In the genomic region with DNA sequence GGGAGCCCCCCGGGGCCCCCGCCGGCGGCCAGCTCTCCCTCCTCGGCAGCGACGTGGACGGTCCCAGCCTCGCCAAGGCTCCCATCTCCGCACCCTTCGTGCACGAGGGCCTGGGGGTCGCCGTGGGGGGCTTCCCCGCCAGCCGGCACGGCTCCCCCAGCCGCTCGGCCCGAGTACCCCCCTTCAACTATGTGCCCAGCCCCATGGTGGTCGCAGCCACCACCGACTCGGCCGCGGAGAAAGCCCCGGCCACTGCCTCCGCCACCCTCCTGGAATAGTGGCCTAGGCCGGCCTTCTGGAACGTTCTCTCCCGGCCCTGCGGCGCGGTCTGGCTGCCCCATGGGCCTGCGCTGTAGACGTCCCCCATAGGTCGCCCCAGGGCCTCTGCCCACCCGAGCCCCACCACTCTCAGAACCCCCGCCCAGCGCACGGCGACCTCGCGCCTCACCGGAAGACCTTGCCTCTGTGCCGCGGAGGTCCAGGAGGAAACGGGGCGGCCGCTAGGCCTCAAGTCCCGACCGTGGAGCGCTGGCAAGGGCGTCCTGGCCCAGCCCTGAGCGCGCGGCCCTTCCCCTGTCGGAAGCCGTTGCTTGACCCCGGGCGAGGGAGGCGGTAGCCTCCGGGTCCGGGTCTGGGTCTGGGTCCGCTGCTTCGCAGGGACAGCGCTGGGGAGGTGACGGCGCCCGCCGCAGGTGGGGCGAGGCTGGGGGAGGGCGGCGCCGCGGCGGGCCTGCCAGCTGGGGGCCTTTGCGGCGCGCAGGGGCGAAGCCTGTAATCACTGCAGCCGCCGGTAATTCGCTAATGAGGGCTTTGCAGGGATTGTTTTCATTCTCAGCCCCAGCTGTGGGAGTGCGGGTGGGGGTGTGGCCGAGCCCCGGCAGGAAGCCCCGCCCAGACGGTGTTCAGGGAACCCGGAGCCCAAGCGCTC, we compare ENCODE assay signal across 1 cellular context.
A peak's percentile ranks its signal among the peaks of the same experiment; 100 is the strongest.
TF ChIP-seq lines count a peak whose summit lies in the region.

No MANE protein-coding gene starts in this region.

TF ChIP-seq in HepG2, 621 proteins besides CTCF, POLR2A, EP300 and RAD21 (continued from another document and continues in another):
- no peak for TF ChIP-seq ZNF768 (CRISPR knock-in tag; IDR thresholded peaks at IDR 0.05)
- no peak for TF ChIP-seq ASH2L (IDR thresholded peaks at IDR 0.05; ENCODE audit: insufficient read length, low read depth, low read length)
- peak; percentile 81; the same call in 1 of the 2 replicates for TF ChIP-seq GFI1 (CRISPR knock-in tag; IDR thresholded peaks at IDR 0.05; ENCODE audit: borderline replicate concordance)
- no peak for TF ChIP-seq SOX13 (IDR thresholded peaks at IDR 0.05)
- no peak for TF ChIP-seq SOX13 (CRISPR knock-in tag; conservative IDR thresholded peaks at IDR 0.05 in 1 of 2, IDR thresholded peaks at IDR 0.05 in 1 of 2)
- 0 out of 2 replicates have a peak, but pooled peaks have one; percentile 64 for TF ChIP-seq ZNF713 (CRISPR knock-in tag; IDR thresholded peaks at IDR 0.05)
- no peak for TF ChIP-seq ZNF235 (CRISPR knock-in tag; IDR thresholded peaks at IDR 0.05; ENCODE audit: borderline replicate concordance)
- no peak for TF ChIP-seq FOXK2 (IDR thresholded peaks at IDR 0.05)
- TF ChIP-seq, protein P1, sequence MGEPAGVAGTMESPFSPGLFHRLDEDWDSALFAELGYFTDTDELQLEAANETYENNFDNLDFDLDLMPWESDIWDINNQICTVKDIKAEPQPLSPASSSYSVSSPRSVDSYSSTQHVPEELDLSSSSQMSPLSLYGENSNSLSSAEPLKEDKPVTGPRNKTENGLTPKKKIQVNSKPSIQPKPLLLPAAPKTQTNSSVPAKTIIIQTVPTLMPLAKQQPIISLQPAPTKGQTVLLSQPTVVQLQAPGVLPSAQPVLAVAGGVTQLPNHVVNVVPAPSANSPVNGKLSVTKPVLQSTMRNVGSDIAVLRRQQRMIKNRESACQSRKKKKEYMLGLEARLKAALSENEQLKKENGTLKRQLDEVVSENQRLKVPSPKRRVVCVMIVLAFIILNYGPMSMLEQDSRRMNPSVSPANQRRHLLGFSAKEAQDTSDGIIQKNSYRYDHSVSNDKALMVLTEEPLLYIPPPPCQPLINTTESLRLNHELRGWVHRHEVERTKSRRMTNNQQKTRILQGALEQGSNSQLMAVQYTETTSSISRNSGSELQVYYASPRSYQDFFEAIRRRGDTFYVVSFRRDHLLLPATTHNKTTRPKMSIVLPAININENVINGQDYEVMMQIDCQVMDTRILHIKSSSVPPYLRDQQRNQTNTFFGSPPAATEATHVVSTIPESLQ (CRISPR knock-in tag; conservative IDR thresholded peaks at IDR 0.05), result no peak
- no peak for TF ChIP-seq SP2 (CRISPR knock-in tag; IDR thresholded peaks at IDR 0.05)
- TF ChIP-seq ZNF724P (CRISPR knock-in tag; IDR thresholded peaks at IDR 0.05; ENCODE audit: borderline replicate concordance), result no peak
- TF ChIP-seq KLF12 (CRISPR knock-in tag; IDR thresholded peaks at IDR 0.05; ENCODE audit: borderline replicate concordance), result peak; percentile 28; the same call in 1 of the 2 replicates
- no peak for TF ChIP-seq FOSL2 (CRISPR knock-in tag; IDR thresholded peaks at IDR 0.05)
- TF ChIP-seq, protein P2, sequence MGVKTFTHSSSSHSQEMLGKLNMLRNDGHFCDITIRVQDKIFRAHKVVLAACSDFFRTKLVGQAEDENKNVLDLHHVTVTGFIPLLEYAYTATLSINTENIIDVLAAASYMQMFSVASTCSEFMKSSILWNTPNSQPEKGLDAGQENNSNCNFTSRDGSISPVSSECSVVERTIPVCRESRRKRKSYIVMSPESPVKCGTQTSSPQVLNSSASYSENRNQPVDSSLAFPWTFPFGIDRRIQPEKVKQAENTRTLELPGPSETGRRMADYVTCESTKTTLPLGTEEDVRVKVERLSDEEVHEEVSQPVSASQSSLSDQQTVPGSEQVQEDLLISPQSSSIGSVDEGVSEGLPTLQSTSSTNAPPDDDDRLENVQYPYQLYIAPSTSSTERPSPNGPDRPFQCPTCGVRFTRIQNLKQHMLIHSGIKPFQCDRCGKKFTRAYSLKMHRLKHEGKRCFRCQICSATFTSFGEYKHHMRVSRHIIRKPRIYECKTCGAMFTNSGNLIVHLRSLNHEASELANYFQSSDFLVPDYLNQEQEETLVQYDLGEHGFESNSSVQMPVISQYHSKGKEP (CRISPR knock-in tag; IDR thresholded peaks at IDR 0.05), result no peak
- TF ChIP-seq FLYWCH1 (CRISPR knock-in tag; IDR thresholded peaks at IDR 0.05), result no peak
- TF ChIP-seq, protein P3, sequence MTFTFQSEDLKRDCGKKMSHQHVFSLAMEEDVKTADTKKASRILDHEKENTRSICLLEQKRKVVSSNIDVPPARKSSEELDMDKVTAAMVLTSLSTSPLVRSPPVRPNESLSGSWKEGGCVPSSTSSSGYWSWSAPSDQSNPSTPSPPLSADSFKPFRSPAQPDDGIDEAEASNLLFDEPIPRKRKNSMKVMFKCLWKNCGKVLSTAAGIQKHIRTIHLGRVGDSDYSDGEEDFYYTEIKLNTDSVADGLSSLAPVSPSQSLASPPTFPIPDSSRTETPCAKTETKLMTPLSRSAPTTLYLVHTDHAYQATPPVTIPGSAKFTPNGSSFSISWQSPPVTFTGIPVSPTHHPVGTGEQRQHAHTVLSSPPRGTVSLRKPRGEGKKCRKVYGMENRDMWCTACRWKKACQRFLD (CRISPR knock-in tag; IDR thresholded peaks at IDR 0.05; ENCODE audit: borderline replicate concordance), result 0 out of 2 replicates have a peak, but pooled peaks have one; percentile 61
- TF ChIP-seq GPN1 (CRISPR knock-in tag; IDR thresholded peaks at IDR 0.05; ENCODE audit: borderline replicate concordance), result no peak
- 0 out of 2 replicates have a peak, but pooled peaks have one; percentile 42 for TF ChIP-seq ZNF83 (CRISPR knock-in tag; IDR thresholded peaks at IDR 0.05; ENCODE audit: borderline replicate concordance)
- TF ChIP-seq SUZ12 (IDR thresholded peaks at IDR 0.05; ENCODE audit: low read depth, low read length), result no peak
- TF ChIP-seq ARID2 (CRISPR knock-in tag; IDR thresholded peaks at IDR 0.05; ENCODE audit: borderline replicate concordance), result 0 out of 2 replicates have a peak, but pooled peaks have one; percentile 31
- no peak for TF ChIP-seq RELA (CRISPR knock-in tag; IDR thresholded peaks at IDR 0.05)
- no peak for TF ChIP-seq GATAD2A (CRISPR knock-in tag; IDR thresholded peaks at IDR 0.05)
- TF ChIP-seq, protein P4, sequence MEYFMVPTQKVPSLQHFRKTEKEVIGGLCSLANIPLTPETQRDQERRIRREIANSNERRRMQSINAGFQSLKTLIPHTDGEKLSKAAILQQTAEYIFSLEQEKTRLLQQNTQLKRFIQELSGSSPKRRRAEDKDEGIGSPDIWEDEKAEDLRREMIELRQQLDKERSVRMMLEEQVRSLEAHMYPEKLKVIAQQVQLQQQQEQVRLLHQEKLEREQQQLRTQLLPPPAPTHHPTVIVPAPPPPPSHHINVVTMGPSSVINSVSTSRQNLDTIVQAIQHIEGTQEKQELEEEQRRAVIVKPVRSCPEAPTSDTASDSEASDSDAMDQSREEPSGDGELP (IDR thresholded peaks at IDR 0.05; ENCODE audit: borderline replicate concordance, low read depth), result peak; percentile 58; the same call in 1 of the 2 replicates
- TF ChIP-seq MED13 (CRISPR knock-in tag; IDR thresholded peaks at IDR 0.05), result 0 out of 2 replicates have a peak, but pooled peaks have one; percentile 9
- no peak for TF ChIP-seq STAT5B (CRISPR knock-in tag; IDR thresholded peaks at IDR 0.05)
- TF ChIP-seq POLR2AphosphoS5 (IDR thresholded peaks at IDR 0.05; ENCODE audit: low read depth, low read length), result no peak
- no peak for TF ChIP-seq ZNF816 (CRISPR knock-in tag; IDR thresholded peaks at IDR 0.05; ENCODE audit: borderline replicate concordance)
- TF ChIP-seq TBP (CRISPR knock-in tag; IDR thresholded peaks at IDR 0.05), result no peak
- TF ChIP-seq ZNF766 (CRISPR knock-in tag; IDR thresholded peaks at IDR 0.05; ENCODE audit: borderline replicate concordance), result no peak
- no peak for TF ChIP-seq ZNF256 (CRISPR knock-in tag; conservative IDR thresholded peaks at IDR 0.05)
- TF ChIP-seq ZFY (CRISPR knock-in tag; IDR thresholded peaks at IDR 0.05), result peak; percentile 84
- TF ChIP-seq CCDC6 (CRISPR knock-in tag; IDR thresholded peaks at IDR 0.05), result peak; percentile 49; the same call in 1 of the 2 replicates
- TF ChIP-seq, protein P5, sequence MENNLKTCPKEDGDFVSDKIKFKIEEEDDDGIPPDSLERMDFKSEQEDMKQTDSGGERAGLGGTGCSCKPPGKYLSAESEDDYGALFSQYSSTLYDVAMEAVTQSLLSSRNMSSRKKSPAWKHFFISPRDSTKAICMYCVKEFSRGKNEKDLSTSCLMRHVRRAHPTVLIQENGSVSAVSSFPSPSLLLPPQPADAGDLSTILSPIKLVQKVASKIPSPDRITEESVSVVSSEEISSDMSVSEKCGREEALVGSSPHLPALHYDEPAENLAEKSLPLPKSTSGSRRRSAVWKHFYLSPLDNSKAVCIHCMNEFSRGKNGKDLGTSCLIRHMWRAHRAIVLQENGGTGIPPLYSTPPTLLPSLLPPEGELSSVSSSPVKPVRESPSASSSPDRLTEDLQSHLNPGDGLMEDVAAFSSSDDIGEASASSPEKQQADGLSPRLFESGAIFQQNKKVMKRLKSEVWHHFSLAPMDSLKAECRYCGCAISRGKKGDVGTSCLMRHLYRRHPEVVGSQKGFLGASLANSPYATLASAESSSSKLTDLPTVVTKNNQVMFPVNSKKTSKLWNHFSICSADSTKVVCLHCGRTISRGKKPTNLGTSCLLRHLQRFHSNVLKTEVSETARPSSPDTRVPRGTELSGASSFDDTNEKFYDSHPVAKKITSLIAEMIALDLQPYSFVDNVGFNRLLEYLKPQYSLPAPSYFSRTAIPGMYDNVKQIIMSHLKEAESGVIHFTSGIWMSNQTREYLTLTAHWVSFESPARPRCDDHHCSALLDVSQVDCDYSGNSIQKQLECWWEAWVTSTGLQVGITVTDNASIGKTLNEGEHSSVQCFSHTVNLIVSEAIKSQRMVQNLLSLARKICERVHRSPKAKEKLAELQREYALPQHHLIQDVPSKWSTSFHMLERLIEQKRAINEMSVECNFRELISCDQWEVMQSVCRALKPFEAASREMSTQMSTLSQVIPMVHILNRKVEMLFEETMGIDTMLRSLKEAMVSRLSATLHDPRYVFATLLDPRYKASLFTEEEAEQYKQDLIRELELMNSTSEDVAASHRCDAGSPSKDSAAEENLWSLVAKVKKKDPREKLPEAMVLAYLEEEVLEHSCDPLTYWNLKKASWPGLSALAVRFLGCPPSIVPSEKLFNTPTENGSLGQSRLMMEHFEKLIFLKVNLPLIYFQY (CRISPR knock-in tag; IDR thresholded peaks at IDR 0.05; ENCODE audit: borderline replicate concordance), result 0 out of 2 replicates have a peak, but pooled peaks have one; percentile 8
- TF ChIP-seq, protein P6, sequence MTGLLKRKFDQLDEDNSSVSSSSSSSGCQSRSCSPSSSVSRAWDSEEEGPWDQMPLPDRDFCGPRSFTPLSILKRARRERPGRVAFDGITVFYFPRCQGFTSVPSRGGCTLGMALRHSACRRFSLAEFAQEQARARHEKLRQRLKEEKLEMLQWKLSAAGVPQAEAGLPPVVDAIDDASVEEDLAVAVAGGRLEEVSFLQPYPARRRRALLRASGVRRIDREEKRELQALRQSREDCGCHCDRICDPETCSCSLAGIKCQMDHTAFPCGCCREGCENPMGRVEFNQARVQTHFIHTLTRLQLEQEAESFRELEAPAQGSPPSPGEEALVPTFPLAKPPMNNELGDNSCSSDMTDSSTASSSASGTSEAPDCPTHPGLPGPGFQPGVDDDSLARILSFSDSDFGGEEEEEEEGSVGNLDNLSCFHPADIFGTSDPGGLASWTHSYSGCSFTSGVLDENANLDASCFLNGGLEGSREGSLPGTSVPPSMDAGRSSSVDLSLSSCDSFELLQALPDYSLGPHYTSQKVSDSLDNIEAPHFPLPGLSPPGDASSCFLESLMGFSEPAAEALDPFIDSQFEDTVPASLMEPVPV (CRISPR knock-in tag; IDR thresholded peaks at IDR 0.05), result no peak; the same call in 1 of the 2 replicates
- 0 out of 2 replicates have a peak, but pooled peaks have one; percentile 7 for TF ChIP-seq ZNF746 (CRISPR knock-in tag; IDR thresholded peaks at IDR 0.05)
- no peak for TF ChIP-seq ZNF354B (CRISPR knock-in tag; IDR thresholded peaks at IDR 0.05)
- TF ChIP-seq ZNF749 (CRISPR knock-in tag; IDR thresholded peaks at IDR 0.05; ENCODE audit: borderline replicate concordance), result no peak
- TF ChIP-seq, protein P7, sequence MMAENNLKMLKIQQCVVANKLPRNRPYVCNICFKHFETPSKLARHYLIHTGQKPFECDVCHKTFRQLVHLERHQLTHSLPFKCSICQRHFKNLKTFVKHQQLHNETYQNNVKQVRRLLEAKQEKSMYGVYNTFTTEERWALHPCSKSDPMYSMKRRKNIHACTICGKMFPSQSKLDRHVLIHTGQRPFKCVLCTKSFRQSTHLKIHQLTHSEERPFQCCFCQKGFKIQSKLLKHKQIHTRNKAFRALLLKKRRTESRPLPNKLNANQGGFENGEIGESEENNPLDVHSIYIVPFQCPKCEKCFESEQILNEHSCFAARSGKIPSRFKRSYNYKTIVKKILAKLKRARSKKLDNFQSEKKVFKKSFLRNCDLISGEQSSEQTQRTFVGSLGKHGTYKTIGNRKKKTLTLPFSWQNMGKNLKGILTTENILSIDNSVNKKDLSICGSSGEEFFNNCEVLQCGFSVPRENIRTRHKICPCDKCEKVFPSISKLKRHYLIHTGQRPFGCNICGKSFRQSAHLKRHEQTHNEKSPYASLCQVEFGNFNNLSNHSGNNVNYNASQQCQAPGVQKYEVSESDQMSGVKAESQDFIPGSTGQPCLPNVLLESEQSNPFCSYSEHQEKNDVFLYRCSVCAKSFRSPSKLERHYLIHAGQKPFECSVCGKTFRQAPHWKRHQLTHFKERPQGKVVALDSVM (CRISPR knock-in tag; IDR thresholded peaks at IDR 0.05), result peak; percentile 49; the same call in 1 of the 2 replicates
- 0 out of 2 replicates have a peak, but pooled peaks have one; percentile 39 for TF ChIP-seq CAMTA2 (CRISPR knock-in tag; IDR thresholded peaks at IDR 0.05; ENCODE audit: borderline replicate concordance)
- TF ChIP-seq RXRA (CRISPR knock-in tag; IDR thresholded peaks at IDR 0.05), result no peak
- TF ChIP-seq ZBTB38 (CRISPR knock-in tag; IDR thresholded peaks at IDR 0.05), result 0 out of 2 replicates have a peak, but pooled peaks have one; percentile 37
- no peak for TF ChIP-seq NFE2L1 (CRISPR knock-in tag; IDR thresholded peaks at IDR 0.05; ENCODE audit: borderline replicate concordance)
- TF ChIP-seq, protein P8, sequence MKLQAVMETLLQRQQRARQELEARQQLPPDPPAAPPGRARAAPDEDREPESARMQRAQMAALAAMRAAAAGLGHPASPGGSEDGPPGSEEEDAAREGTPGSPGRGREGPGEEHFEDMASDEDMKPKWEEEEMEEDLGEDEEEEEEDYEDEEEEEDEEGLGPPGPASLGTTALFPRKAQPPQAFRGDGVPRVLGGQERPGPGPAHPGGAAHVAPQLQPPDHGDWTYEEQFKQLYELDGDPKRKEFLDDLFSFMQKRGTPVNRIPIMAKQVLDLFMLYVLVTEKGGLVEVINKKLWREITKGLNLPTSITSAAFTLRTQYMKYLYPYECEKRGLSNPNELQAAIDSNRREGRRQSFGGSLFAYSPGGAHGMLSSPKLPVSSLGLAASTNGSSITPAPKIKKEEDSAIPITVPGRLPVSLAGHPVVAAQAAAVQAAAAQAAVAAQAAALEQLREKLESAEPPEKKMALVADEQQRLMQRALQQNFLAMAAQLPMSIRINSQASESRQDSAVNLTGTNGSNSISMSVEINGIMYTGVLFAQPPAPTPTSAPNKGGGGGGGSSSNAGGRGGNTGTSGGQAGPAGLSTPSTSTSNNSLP (IDR thresholded peaks at IDR 0.05; ENCODE audit: low read depth, low read length), result no peak
